ENCODE assay signal across 8 cellular contexts in the genomic region with DNA sequence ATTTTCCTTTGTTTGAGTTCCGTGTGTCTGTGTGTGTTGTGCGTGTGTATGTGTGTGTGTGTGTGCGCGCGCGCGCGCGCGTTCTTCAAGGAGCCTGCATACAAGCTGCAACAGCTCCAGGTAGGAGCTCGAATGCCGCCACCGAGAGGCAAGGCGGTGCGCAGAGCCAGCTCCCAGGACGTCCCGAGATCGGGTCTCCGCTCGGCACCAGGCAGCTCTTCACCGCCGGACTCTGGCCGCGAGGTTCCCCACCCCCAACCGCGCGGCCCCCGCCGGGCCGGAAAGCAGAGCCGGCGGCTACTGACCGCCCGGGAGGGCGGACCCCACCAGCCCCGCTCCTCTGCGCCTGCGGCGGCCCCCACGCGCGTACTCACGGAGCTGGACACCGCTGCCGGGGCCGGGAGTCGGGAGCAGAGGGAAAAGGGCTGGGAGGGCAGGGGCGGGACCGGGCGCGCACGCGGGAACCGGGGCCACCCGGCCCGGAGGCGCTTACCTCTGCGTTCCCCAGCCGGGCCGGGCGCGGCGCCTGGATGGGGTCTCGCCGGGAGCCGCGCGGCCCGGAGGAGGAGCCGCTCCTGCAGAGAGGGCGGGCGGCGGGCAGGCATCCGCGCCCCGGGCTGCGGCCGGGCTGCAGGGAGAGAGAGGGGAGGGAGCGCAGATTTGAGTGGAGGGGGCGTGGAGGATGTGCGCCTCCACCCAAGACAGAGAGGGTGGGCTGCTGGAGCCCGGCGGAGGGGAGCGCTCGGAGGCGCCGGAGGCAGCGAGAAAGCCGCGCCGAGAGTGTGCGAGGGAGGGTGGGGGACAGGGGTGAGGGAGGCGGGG. TPM values are rescaled to one million over a fixed set of nuclear protein-coding genes. Genes with fewer than 3 reads are reported as not detected.
DNase-seq lines count a peak whose midpoint lies in the region; ATAC-seq, FAIRE-seq and TF ChIP-seq lines count a peak whose summit lies in the region.

No MANE protein-coding gene starts in this region.

- in situ Hi-C loops in K562 (cut with MboI) = no loop called here

- H3K4me1 ChIP-seq in K562 (replicated peaks in 1 of 2; ENCODE audit: control insufficient read depth in 2 of 2, insufficient read depth in 2 of 2, low read length in 2 of 2) (peaks cover 0 to 8% of the 10 kb centered on the region in 2 experiments; a peak in 2 of 5 replicates), rectal smooth muscle tissue (ENCODE audit: control insufficient read depth, insufficient read depth, low read length) (peaks cover 12% of the 10 kb centered on the region)

- H3K4me3 ChIP-seq in AG04450 (ENCODE audit: low read depth, low read length) = peak overlapping the region; percentile 76
- peak overlapping the region; percentile 64 for H3K4me3 ChIP-seq in GM12865 (ENCODE audit: low read depth, low read length)
- H3K4me3 ChIP-seq in K562 = no peak overlapping the region
- peak overlapping the region; percentile 64 for H3K4me3 ChIP-seq in rectal smooth muscle tissue (ENCODE audit: low read length)

- intact Hi-C loops in K562 (cut with micrococcal nuclease) = no loop called here

- H3K36me3 ChIP-seq in K562 (ENCODE audit: control insufficient read depth, insufficient read depth, low read length) (no peaks in the 10 kb centered on the region), rectal smooth muscle tissue (ENCODE audit: control insufficient read depth, insufficient read depth, low read length) (no peaks in the 10 kb centered on the region)

- no peak for FAIRE-seq in K562 (lab: Jason Lieb, UNC)

- no peaks in the 10 kb centered on the region for H3K79me2 ChIP-seq in K562 (ENCODE audit: control insufficient read depth, insufficient read depth, low read length)

- WGBS in K562 (ENCODE audit: insufficient coverage, low coverage, missing lambda C conversion rate) = 38% methylated on average over 26 of the region's 93 CpGs

- peak; percentile 29 for DNase-seq in AG04450 (ENCODE audit: low read depth, low spot score)
- DNase-seq in GM12865 (ENCODE audit: low read depth) = peak; percentile 68
- peak; percentile 12 for DNase-seq in NCI-H524 treated with DMSO at 0.1 percent for 48 hours (lab: John Stamatoyannopoulos, UW)
- DNase-seq in K562 (ENCODE audit: extremely low read depth in 1 of 4, low spot score in 3 of 4) = peak in 3 of 4 experiments; percentile 9 to 10 (median 10)
- peak in 36 of 51 donors; percentile 6 to 56 (median 36) for DNase-seq in hypothalamus (lab: John Stamatoyannopoulos, UW)

- POLR2A ChIA-PET in AG04450 (lab: Yijun Ruan, JAX) = interaction anchor here (0.6 to 4.8 kb wide), 21 partner anchors 15 to 234 kb away, joined by 3 to 25 read pairs (median 7); partner anchors contain the start of gene AKIP1
- POLR2A ChIA-PET in K562 (lab: Yijun Ruan, JAX) = interaction anchor here (0.6 kb wide), 1 partner anchor 62 kb away, joined by 3 read pairs; no protein-coding TSS in a partner anchor

- TF ChIP-seq EP300 in K562 (IDR thresholded peaks at IDR 0.05; ENCODE audit: low read length) = no peak

- H2AFZ ChIP-seq in K562 (ENCODE audit: low read depth, low read length) = no peak overlapping the region

- H4K20me1 ChIP-seq in K562 (replicated peaks; ENCODE audit: control insufficient read depth, insufficient read depth, low read length) = peaks cover 4% of the 10 kb centered on the region; the same call in 1 of the 2 replicates

- no peak for TF ChIP-seq POLR2A in K562 (conservative IDR thresholded peaks at IDR 0.05)

- no TSS peak for BruUV-seq in K562 (replicated peaks; lab: Mats Ljungman, UMichigan)

- H3K27ac ChIP-seq in AG04450 (ENCODE audit: low read depth, low read length) (peak overlapping the region; percentile 58), K562 (ENCODE audit: extremely low read depth, low read depth, low read length) (no peak overlapping the region), rectal smooth muscle tissue (ENCODE audit: low read depth, low read length) (peak overlapping the region; percentile 87)

- no peaks in the 10 kb centered on the region for H3K9me1 ChIP-seq in K562 (ENCODE audit: control insufficient read depth, insufficient read depth, low read length)

- TF ChIP-seq RAD21 in K562 (CRISPR knock-in tag; conservative IDR thresholded peaks at IDR 0.05 in 1 of 2, IDR thresholded peaks at IDR 0.05 in 1 of 2) = no peak

- H3K9me3 ChIP-seq in AG04450 (ENCODE audit: control insufficient read depth, insufficient read depth, low read length) (no peaks in the 10 kb centered on the region), K562 (replicated peaks; ENCODE audit: control insufficient read depth, insufficient read depth, low read depth, low read length) (no peaks in the 10 kb centered on the region)

- no peak overlapping the region for H3K9ac ChIP-seq in K562 (ENCODE audit: insufficient read depth in 1 of 2, low read depth in 2 of 2, low read length in 2 of 2)
- H3K9ac ChIP-seq in rectal smooth muscle tissue (ENCODE audit: low read length) = peak overlapping the region; percentile 7

- H3K27me3 ChIP-seq in AG04450 (ENCODE audit: control insufficient read depth, insufficient read depth, low read length) = no peaks in the 10 kb centered on the region
- peaks cover 25 to 42% of the 10 kb centered on the region in 2 experiments for H3K27me3 ChIP-seq in K562 (ENCODE audit: control insufficient read depth in 2 of 2, insufficient read depth in 2 of 2, low read length in 2 of 2)
- H3K27me3 ChIP-seq in rectal smooth muscle tissue (ENCODE audit: control insufficient read depth, insufficient read depth, low read length) = no peaks in the 10 kb centered on the region

- ATAC-seq in K562 = no peak
- ATAC-seq in HG03520 (IDR thresholded peaks at IDR 0.05; ENCODE audit: unreplicated experiment) = no peak
- no peak for ATAC-seq in HG02884 (IDR thresholded peaks at IDR 0.05; ENCODE audit: unreplicated experiment)

- no peak for TF ChIP-seq CTCF in AG04450 (IDR thresholded peaks at IDR 0.05; ENCODE audit: low read depth, low read length)
- TF ChIP-seq CTCF in GM12865 (IDR thresholded peaks at IDR 0.05; ENCODE audit: insufficient read depth, low read depth, low read length, missing control alignments) = no peak
- TF ChIP-seq CTCF in K562 (IDR thresholded peaks at IDR 0.05 in 2 of 3, conservative IDR thresholded peaks at IDR 0.05 in 1 of 3; ENCODE audit: insufficient read depth in 2 of 3, low read depth in 1 of 3, low read length in 3 of 3) = no peak

- no peak overlapping the region for H3K4me2 ChIP-seq in K562 (ENCODE audit: insufficient read depth, low read length)

- CTCF ChIA-PET in AG04450 (lab: Charles Lee) (interaction anchor here (0.6 to 1.0 kb wide), 5 partner anchors 10 to 156 kb away, joined by 4 to 18 read pairs (median 4); no protein-coding TSS in a partner anchor), K562 (lab: Yijun Ruan, JAX; ENCODE audit: low intra/inter-chr PET ratio) (no interaction called here)

TF ChIP-seq in K562, 482 proteins besides CTCF, POLR2A, EP300 and RAD21:
- TF ChIP-seq ZNF277 (CRISPR knock-in tag; IDR thresholded peaks at IDR 0.05; ENCODE audit: borderline replicate concordance) = no peak
- TF ChIP-seq NRF1 (conservative IDR thresholded peaks at IDR 0.05 in 1 of 2, IDR thresholded peaks at IDR 0.05 in 1 of 2) = peak; percentile 44 to 49
TF ChIP-seq in K562: peak in this region for 1.

RNA-seq across cellular contexts. Expression of gene AKIP1, which starts 40.3 kb away (rescaled TPM):
- polyA plus RNA-seq in AG04450 (2011; rRNA removed) = 39.6 and 41.4 TPM in 2 replicates
- 9.1 and 12.2 TPM in 2 replicates for polyA minus RNA-seq in AG04450 (2011; rRNA and poly(A)+ RNA removed)
- 12.2 and 13.4 TPM in 2 replicates for total RNA-seq in K562 (2011; cell fraction: chromatin; rRNA removed; ENCODE audit: low replicate concordance)
- total RNA-seq in K562 (2011; cell fraction: nucleolus; rRNA removed) = 11.8 and 12.7 TPM in 2 replicates
- total RNA-seq in K562 (2011; cell fraction: nucleoplasm; rRNA removed) = 13.1 and 21.8 TPM in 2 replicates
- total RNA-seq in K562 (2014; rRNA removed) = 36.2 and 48.7 TPM in 2 replicates
- total RNA-seq in K562 (2014; rRNA removed; fragmentation: Illumina TruSeq; extraction: Trizol) = 25.5 and 28.6 TPM in 2 replicates
- 37.1 and 40.2 TPM in 2 replicates for total RNA-seq in K562 (2015; rRNA removed; fragmentation: Illumina TruSeq; extraction: Trizol)
- total RNA-seq in K562 (2021) = 40.0 and 41.6 TPM in 2 replicates
- polyA plus RNA-seq in K562 (2011; rRNA removed) = 47.2 and 49.2 TPM in 2 replicates
- polyA plus RNA-seq in K562 (2011; cell fraction: cytosol; rRNA removed) = 39.7 and 50.8 TPM in 2 replicates
- 16.5 and 17.7 TPM in 2 replicates for polyA plus RNA-seq in K562 (2011; cell fraction: nucleus; rRNA removed)
- polyA plus RNA-seq in K562 (2012) = 44.7 and 45.1 TPM in 2 replicates
- 34.2 and 40.1 TPM in 2 replicates for polyA plus RNA-seq in K562 (2014; fragmentation: Illumina TruSeq; extraction: Trizol)
- polyA plus RNA-seq in K562 (2014; fragmentation: Nextera tagmentation; extraction: Ambion mirVana) = 10 to 100 TPM in 1 of 2 experiments, 1 to 10 TPM in 1; 9.0 to 15.1 TPM
- polyA plus RNA-seq in K562 (2014; rRNA removed) = 52.6 and 60.1 TPM in 2 replicates
- polyA minus RNA-seq in K562 (2011; rRNA and poly(A)+ RNA removed) = 18.7 and 20.9 TPM in 2 replicates
- polyA minus RNA-seq in K562 (2011; cell fraction: cytosol; rRNA and poly(A)+ RNA removed) = 17.8 and 18.9 TPM in 2 replicates
- polyA minus RNA-seq in K562 (2011; cell fraction: nucleus; rRNA and poly(A)+ RNA removed) = 5.8 and 7.1 TPM in 2 replicates

Comparison
In these comparisons a context has a peak if more than half of its experiments do, and no peak if none do; other contexts are left out.
1. DNase-seq: peak in every context shown above with its lines; median percentile 68 in GM12865; 36 in hypothalamus; 29 in AG04450; 12 in NCI-H524 treated with DMSO at 0.1 percent for 48 hours; 10 in K562.